13 cellular contexts compared by ENCODE assay signal in genomic region chr1:228150021-228150457, GRCh38. TPM values are rescaled to one million over a fixed set of nuclear protein-coding genes. Genes with fewer than 3 reads are reported as not detected.
DNase-seq lines count a peak whose midpoint lies in the region; ATAC-seq, FAIRE-seq and TF ChIP-seq lines count a peak whose summit lies in the region.
"Had no signal": no experiment of that assay in that cellular context is flagged by ENCODE, and none has a peak within 500 bp of the region (broad histone marks: within the 10 kb centered on the region; RNA-seq: fewer than 3 reads in every experiment).

No MANE protein-coding gene starts in this region.

- no peaks in the 10 kb centered on the region; the same call in 2 of the 3 replicates for H3K36me3 Mint-ChIP-seq in GM23338 (ENCODE audit: low read depth)
- peaks cover 3% of the 10 kb centered on the region for H3K36me3 Mint-ChIP-seq in activated naive CD4-positive, alpha-beta T cell treated with anti-CD3 and anti-CD28 coated beads, Interleukin-2, amount 10 ng/mL, durations not matched to agents 7 days and 5 days

- no peak overlapping the region for H3K4me3 ChIP-seq in GM23338
- no peak overlapping the region for H3K4me3 ChIP-seq in K562
- H3K4me3 ChIP-seq in skeletal muscle satellite cell (ENCODE audit: low read length) = no peak overlapping the region

- TF ChIP-seq EP300 in K562 (IDR thresholded peaks at IDR 0.05; ENCODE audit: low read length) = no peak

- H3K9ac ChIP-seq in K562 (ENCODE audit: insufficient read depth in 1 of 2, low read depth in 2 of 2, low read length in 2 of 2) (peak overlapping the region; percentile 31 to 91; a peak in 3 of 4 replicates), skeletal muscle satellite cell (ENCODE audit: low read depth, low read length) (peak overlapping the region; percentile 31)

- H3K4me1 Mint-ChIP-seq in GM23338 = peaks cover 3% of the 10 kb centered on the region; the same call in 2 of the 3 replicates
- peaks cover 6% of the 10 kb centered on the region for H3K4me1 Mint-ChIP-seq in activated naive CD4-positive, alpha-beta T cell treated with anti-CD3 and anti-CD28 coated beads, Interleukin-2, amount 10 ng/mL, durations not matched to agents 7 days and 5 days

- H3K27me3 Mint-ChIP-seq in GM23338 (ENCODE audit: insufficient read depth, low read depth, poor library complexity) = peaks cover 13% of the 10 kb centered on the region
- H3K27me3 Mint-ChIP-seq in activated naive CD4-positive, alpha-beta T cell treated with anti-CD3 and anti-CD28 coated beads, Interleukin-2, amount 10 ng/mL, durations not matched to agents 7 days and 5 days = no peaks in the 10 kb centered on the region
- H3K27me3 Mint-ChIP-seq: CD8-positive, alpha-beta memory T cell had no signal

- in situ Hi-C loops in K562 (cut with MboI) = no loop called here

- TF ChIP-seq POLR2A in K562 (conservative IDR thresholded peaks at IDR 0.05) = no peak

- H3K79me2 ChIP-seq in GM23338 (replicated peaks; ENCODE audit: insufficient read depth) = no peaks in the 10 kb centered on the region
- H3K79me2 ChIP-seq in K562 (ENCODE audit: control insufficient read depth, insufficient read depth, low read length) = peaks cover 47% of the 10 kb centered on the region

- intact Hi-C loops in K562 (cut with micrococcal nuclease) = no loop called here

- no peak for FAIRE-seq in K562 (lab: Jason Lieb, UNC)

- H3K9me3 Mint-ChIP-seq in GM23338 = no peaks in the 10 kb centered on the region
- H3K9me3 Mint-ChIP-seq in activated naive CD4-positive, alpha-beta T cell treated with anti-CD3 and anti-CD28 coated beads, Interleukin-2, amount 10 ng/mL, durations not matched to agents 7 days and 5 days = no peaks in the 10 kb centered on the region
- H3K9me3 Mint-ChIP-seq: CD8-positive, alpha-beta memory T cell; T-helper 1 cell treated with Interleukin-12 subunit alpha and Interleukin-12 subunit beta and Interleukin-4 antibody, amounts not matched to agents 30 μg/mL and 1 μg/mL, for 36 hours had no signal

- POLR2A ChIA-PET in K562 (lab: Yijun Ruan, JAX) = interaction anchor here (0.6 to 4.2 kb wide), 3 partner anchors 9 to 49 kb away, joined by 3 to 46 read pairs (median 11); partner anchors contain the start of genes GUK1 and IBA57

- peak; percentile 12; the same call in 1 of the 3 replicates for ATAC-seq in GM23338
- peak; percentile 2 for ATAC-seq in K562

- TF ChIP-seq RAD21 in K562 (CRISPR knock-in tag; conservative IDR thresholded peaks at IDR 0.05 in 1 of 2, IDR thresholded peaks at IDR 0.05 in 1 of 2) = no peak

- H4K20me1 ChIP-seq in GM23338 (replicated peaks; ENCODE audit: insufficient read depth) (no peaks in the 10 kb centered on the region), K562 (replicated peaks; ENCODE audit: control insufficient read depth, insufficient read depth, low read length) (peaks cover 25% of the 10 kb centered on the region)

- H3K4me1 ChIP-seq in GM23338 (ENCODE audit: insufficient read depth) (no peaks in the 10 kb centered on the region), K562 (replicated peaks in 1 of 2; ENCODE audit: control insufficient read depth in 2 of 2, insufficient read depth in 2 of 2, low read length in 2 of 2) (peaks cover 33 to 82% of the 10 kb centered on the region in 2 experiments), skeletal muscle satellite cell (ENCODE audit: control insufficient read depth, insufficient read depth, low read length) (peaks cover 33% of the 10 kb centered on the region)

- H3K4me2 ChIP-seq in GM23338 (no peak overlapping the region; the same call in 1 of the 2 replicates), K562 (ENCODE audit: insufficient read depth, low read length) (no peak overlapping the region; the same call in 1 of the 2 replicates), skeletal muscle satellite cell (ENCODE audit: low read length) (peak overlapping the region; percentile 0)

- peaks cover 11% of the 10 kb centered on the region for H3K9me1 ChIP-seq in K562 (ENCODE audit: control insufficient read depth, insufficient read depth, low read length)

- H3K27ac ChIP-seq in GM23338 (ENCODE audit: low read depth) (no peak overlapping the region), K562 (ENCODE audit: extremely low read depth, low read depth, low read length) (peak overlapping the region; percentile 62), layer of hippocampus (ENCODE audit: low read depth, low read length) (peak overlapping the region; percentile 93)

- H3K9me3 ChIP-seq in K562 (replicated peaks; ENCODE audit: control insufficient read depth, insufficient read depth, low read depth, low read length) (no peaks in the 10 kb centered on the region), skeletal muscle satellite cell (replicated peaks; ENCODE audit: low read length) (no peaks in the 10 kb centered on the region)

- CTCF ChIA-PET in K562 (lab: Yijun Ruan, JAX; ENCODE audit: low intra/inter-chr PET ratio) = no interaction called here
- CTCF ChIA-PET in activated naive CD4-positive, alpha-beta T cell treated with anti-CD3 and anti-CD28 coated beads, Interleukin-2, amount 10 ng/mL, durations not matched to agents 7 days and 5 days (lab: Charles Lee) = no interaction called here

- TF ChIP-seq CTCF in GM23338 (conservative IDR thresholded peaks at IDR 0.05; ENCODE audit: low read depth in 2 of 2) = no peak
- TF ChIP-seq CTCF in K562 (IDR thresholded peaks at IDR 0.05 in 2 of 3, conservative IDR thresholded peaks at IDR 0.05 in 1 of 3; ENCODE audit: insufficient read depth in 2 of 3, low read depth in 1 of 3, low read length in 3 of 3) = no peak

- H3K9me2 ChIP-seq in GM23338 (ENCODE audit: insufficient read depth) = no peaks in the 10 kb centered on the region

- no peak overlapping the region for H2AFZ ChIP-seq in GM23338
- no peak overlapping the region for H2AFZ ChIP-seq in K562 (ENCODE audit: low read depth, low read length)

- no TSS peak for BruUV-seq in K562 (replicated peaks; lab: Mats Ljungman, UMichigan)

- no peak overlapping the region for H3K4me3 Mint-ChIP-seq in GM23338
- H3K4me3 Mint-ChIP-seq in activated naive CD4-positive, alpha-beta T cell treated with anti-CD3 and anti-CD28 coated beads, Interleukin-2, amount 10 ng/mL, durations not matched to agents 7 days and 5 days = no peak overlapping the region
- H3K4me3 Mint-ChIP-seq: CD8-positive, alpha-beta memory T cell; T-helper 1 cell treated with Interleukin-12 subunit alpha and Interleukin-12 subunit beta and Interleukin-4 antibody, amounts not matched to agents 30 μg/mL and 1 μg/mL, for 36 hours had no signal

- WGBS in K562 (ENCODE audit: insufficient coverage, low coverage, missing lambda C conversion rate) = 80% methylated on average over 9 of the region's 9 CpGs

- H3F3A ChIP-seq in GM23338 (replicated peaks; ENCODE audit: low read depth) = no peaks in the 10 kb centered on the region

- no peaks in the 10 kb centered on the region for H3K27me3 ChIP-seq in GM23338 (ENCODE audit: insufficient read depth)
- H3K27me3 ChIP-seq in K562 (ENCODE audit: control insufficient read depth in 2 of 2, insufficient read depth in 2 of 2, low read length in 2 of 2) = no peaks in the 10 kb centered on the region
- no peaks in the 10 kb centered on the region for H3K27me3 ChIP-seq in layer of hippocampus (ENCODE audit: control insufficient read depth, insufficient read depth, low read length)
- H3K27me3 ChIP-seq in skeletal muscle satellite cell (ENCODE audit: control insufficient read depth, insufficient read depth, low read length) = no peaks in the 10 kb centered on the region

- no peak for DNase-seq in GM23338 (ENCODE audit: low spot score)
- DNase-seq in K562 (ENCODE audit: extremely low read depth in 1 of 4, low spot score in 3 of 4) = peak in 2 of 4 experiments; percentile 35 to 37
- DNase-seq in RKO (ENCODE audit: low spot score) = no peak
- no peak for DNase-seq in occipital lobe (lab: John Stamatoyannopoulos, UW)
- no peak for DNase-seq in iPS-NIHi7 (ENCODE audit: extremely low spot score)
- DNase-seq in activated naive CD4-positive, alpha-beta T cell treated with anti-CD3 and anti-CD28 coated beads, Interleukin-2, amount 10 ng/mL, durations not matched to agents 7 days and 5 days = no peak
- DNase-seq: effector CD8-positive, alpha-beta T cell; NCI-H2171; stimulated activated CD4-positive, alpha-beta T cell treated with anti-CD3 and anti-CD28 coated beads, Interleukin-4, amount 100 ng/mL, for 4 hours had no signal

- H3K27ac Mint-ChIP-seq in GM23338 = peak overlapping the region; percentile 56; the same call in 1 of the 2 replicates
- H3K27ac Mint-ChIP-seq in activated naive CD4-positive, alpha-beta T cell treated with anti-CD3 and anti-CD28 coated beads, Interleukin-2, amount 10 ng/mL, durations not matched to agents 7 days and 5 days = no peak overlapping the region
- H3K27ac Mint-ChIP-seq: T-helper 1 cell treated with Interleukin-12 subunit alpha and Interleukin-12 subunit beta and Interleukin-4 antibody, amounts not matched to agents 30 μg/mL and 1 μg/mL, for 36 hours had no signal

- H3K36me3 ChIP-seq in GM23338 (ENCODE audit: insufficient read depth) = no peaks in the 10 kb centered on the region
- H3K36me3 ChIP-seq in K562 (ENCODE audit: control insufficient read depth, insufficient read depth, low read length) = peaks cover 39% of the 10 kb centered on the region; the same call in 2 of the 3 replicates
- peaks cover 44% of the 10 kb centered on the region for H3K36me3 ChIP-seq in skeletal muscle satellite cell (ENCODE audit: insufficient read depth, low read length)

RNA-seq across cellular contexts. Expression of gene GJC2, which starts 0.3 kb away (rescaled TPM):
- 0.58 and 1.2 TPM in 2 replicates for total RNA-seq in GM23338 (2014; rRNA removed; shearing (Covaris generic))
- polyA plus RNA-seq in GM23338 (2016; fragmentation: Nextera tagmentation; extraction: Ambion mirVana) = 0.15 and 0.23 TPM in 2 replicates
- total RNA-seq in K562 (2011; cell fraction: chromatin; rRNA removed; ENCODE audit: low replicate concordance) = 0.53 and 1.4 TPM in 2 replicates
- 1.2 and 2.2 TPM in 2 replicates for total RNA-seq in K562 (2011; cell fraction: nucleolus; rRNA removed)
- total RNA-seq in K562 (2011; cell fraction: nucleoplasm; rRNA removed) = 0.59 and 0.69 TPM in 2 replicates
- total RNA-seq in K562 (2014; rRNA removed) = 0.32 and 0.86 TPM in 2 replicates
- 0.11 and 0.16 TPM in 2 replicates for total RNA-seq in K562 (2014; rRNA removed; fragmentation: Illumina TruSeq; extraction: Trizol)
- total RNA-seq in K562 (2015; rRNA removed; fragmentation: Illumina TruSeq; extraction: Trizol) = 0.11 and 0.22 TPM in 2 replicates
- 0.62 and 0.69 TPM in 2 replicates for total RNA-seq in K562 (2021)
- polyA plus RNA-seq in K562 (2011; rRNA removed) = 0.08 and 0.20 TPM in 2 replicates
- polyA plus RNA-seq in K562 (2011; cell fraction: cytosol; rRNA removed) = 0.10 and 0.61 TPM in 2 replicates
- polyA plus RNA-seq in K562 (2011; cell fraction: nucleus; rRNA removed) = 0.29 and 1.1 TPM in 2 replicates
- 0.39 and 0.47 TPM in 2 replicates for polyA plus RNA-seq in K562 (2012)
- 0.06 and 0.12 TPM in 2 replicates for polyA plus RNA-seq in K562 (2014; fragmentation: Illumina TruSeq; extraction: Trizol)
- not detected for polyA plus RNA-seq in K562 (2014; fragmentation: Nextera tagmentation; extraction: Ambion mirVana)
- polyA plus RNA-seq in K562 (2014; rRNA removed) = 0.03 and 0.36 TPM in 2 replicates
- polyA minus RNA-seq in K562 (2011; rRNA and poly(A)+ RNA removed) = 0.09 and 0.18 TPM in 2 replicates
- polyA minus RNA-seq in K562 (2011; cell fraction: cytosol; rRNA and poly(A)+ RNA removed) = 0.57 TPM in 1 of 2 replicates, not detected in the other
- 0.40 and 0.44 TPM in 2 replicates for polyA minus RNA-seq in K562 (2011; cell fraction: nucleus; rRNA and poly(A)+ RNA removed)
- total RNA-seq in skeletal muscle satellite cell (2012; rRNA removed) = 1.3 and 1.5 TPM in 2 replicates
- total RNA-seq in occipital lobe = 1.1 TPM
- polyA plus RNA-seq: CD8-positive, alpha-beta memory T cell had no signal

RNA-seq across cellular contexts. Expression of gene GUK1, which starts 10.0 kb away (rescaled TPM):
- 84.0 and 87.5 TPM in 2 replicates for total RNA-seq in GM23338 (2014; rRNA removed; shearing (Covaris generic))
- polyA plus RNA-seq in GM23338 (2016; fragmentation: Nextera tagmentation; extraction: Ambion mirVana) (104 and 121 TPM in 2 replicates), K562 (2011; rRNA removed) (192 and 244 TPM in 2 replicates), K562 (2014; fragmentation: Illumina TruSeq; extraction: Trizol) (44.3 and 143 TPM in 2 replicates), K562 (2014; fragmentation: Nextera tagmentation; extraction: Ambion mirVana) (10 to 100 TPM in 1 of 2 experiments, 1 to 10 TPM in 1; 7.0 to 18.1 TPM), K562 (2014; rRNA removed) (285 and 338 TPM in 2 replicates)
- 206 and 587 TPM in 2 replicates for total RNA-seq in K562 (2011; cell fraction: chromatin; rRNA removed; ENCODE audit: low replicate concordance)
- total RNA-seq in K562 (2011; cell fraction: nucleolus; rRNA removed) = 479 and 565 TPM in 2 replicates
- 351 and 369 TPM in 2 replicates for total RNA-seq in K562 (2011; cell fraction: nucleoplasm; rRNA removed)
- total RNA-seq in K562 (2014; rRNA removed) (331 and 360 TPM in 2 replicates), K562 (2014; rRNA removed; fragmentation: Illumina TruSeq; extraction: Trizol) (31.6 and 42.7 TPM in 2 replicates), K562 (2015; rRNA removed; fragmentation: Illumina TruSeq; extraction: Trizol) (129 and 132 TPM in 2 replicates), K562 (2021) (228 and 233 TPM in 2 replicates), occipital lobe (91.6 TPM)
- polyA plus RNA-seq in K562 (2011; cell fraction: cytosol; rRNA removed) = 357 and 647 TPM in 2 replicates
- 690 and 902 TPM in 2 replicates for polyA plus RNA-seq in K562 (2011; cell fraction: nucleus; rRNA removed)
- polyA plus RNA-seq in K562 (2012) = 198 and 243 TPM in 2 replicates
- polyA minus RNA-seq in K562 (2011; rRNA and poly(A)+ RNA removed) = 38.4 and 72.5 TPM in 2 replicates
- polyA minus RNA-seq in K562 (2011; cell fraction: cytosol; rRNA and poly(A)+ RNA removed) = 79.7 and 95.8 TPM in 2 replicates
- polyA minus RNA-seq in K562 (2011; cell fraction: nucleus; rRNA and poly(A)+ RNA removed) = 159 and 171 TPM in 2 replicates
- 470 and 540 TPM in 2 replicates for total RNA-seq in skeletal muscle satellite cell (2012; rRNA removed)

RNA-seq across cellular contexts. Expression of gene IBA57, which starts 15.6 kb away (rescaled TPM):
- total RNA-seq in GM23338 (2014; rRNA removed; shearing (Covaris generic)) = 7.3 and 10.3 TPM in 2 replicates
- 1.1 TPM in 2 replicates for polyA plus RNA-seq in GM23338 (2016; fragmentation: Nextera tagmentation; extraction: Ambion mirVana)
- 6.2 and 10.7 TPM in 2 replicates for total RNA-seq in K562 (2011; cell fraction: chromatin; rRNA removed; ENCODE audit: low replicate concordance)
- total RNA-seq in K562 (2011; cell fraction: nucleolus; rRNA removed) = 8.3 and 8.9 TPM in 2 replicates
- 6.8 and 8.3 TPM in 2 replicates for total RNA-seq in K562 (2011; cell fraction: nucleoplasm; rRNA removed)
- total RNA-seq in K562 (2014; rRNA removed) = 9.0 and 16.8 TPM in 2 replicates
- 1.8 and 1.9 TPM in 2 replicates for total RNA-seq in K562 (2014; rRNA removed; fragmentation: Illumina TruSeq; extraction: Trizol)
- 2.9 and 4.1 TPM in 2 replicates for total RNA-seq in K562 (2015; rRNA removed; fragmentation: Illumina TruSeq; extraction: Trizol)
- 14.1 and 15.5 TPM in 2 replicates for total RNA-seq in K562 (2021)
- polyA plus RNA-seq in K562 (2011; rRNA removed) = 2.7 and 5.6 TPM in 2 replicates
- polyA plus RNA-seq in K562 (2011; cell fraction: cytosol; rRNA removed) = 4.2 and 11.4 TPM in 2 replicates
- polyA plus RNA-seq in K562 (2011; cell fraction: nucleus; rRNA removed) = 4.0 and 5.9 TPM in 2 replicates
- 4.8 and 6.7 TPM in 2 replicates for polyA plus RNA-seq in K562 (2012)
- 1.9 and 5.9 TPM in 2 replicates for polyA plus RNA-seq in K562 (2014; fragmentation: Illumina TruSeq; extraction: Trizol)
- 1 to 10 TPM in 1 of 2 experiments, under 1 TPM in 1; 0.77 to 1.0 TPM for polyA plus RNA-seq in K562 (2014; fragmentation: Nextera tagmentation; extraction: Ambion mirVana)
- polyA plus RNA-seq in K562 (2014; rRNA removed) = 6.9 and 9.0 TPM in 2 replicates
- 1.9 and 2.1 TPM in 2 replicates for polyA minus RNA-seq in K562 (2011; rRNA and poly(A)+ RNA removed)
- polyA minus RNA-seq in K562 (2011; cell fraction: cytosol; rRNA and poly(A)+ RNA removed) = 7.1 and 8.0 TPM in 2 replicates
- 3.4 and 3.7 TPM in 2 replicates for polyA minus RNA-seq in K562 (2011; cell fraction: nucleus; rRNA and poly(A)+ RNA removed)
- 5.8 and 6.6 TPM in 2 replicates for total RNA-seq in skeletal muscle satellite cell (2012; rRNA removed)
- total RNA-seq in occipital lobe = 4.2 TPM

RNA-seq across cellular contexts. Expression of gene MRPL55, which starts 40.9 kb away (rescaled TPM):
- 81.2 and 92.4 TPM in 2 replicates for total RNA-seq in GM23338 (2014; rRNA removed; shearing (Covaris generic))
- polyA plus RNA-seq in GM23338 (2016; fragmentation: Nextera tagmentation; extraction: Ambion mirVana) (172 and 182 TPM in 2 replicates), K562 (2011; rRNA removed) (65.9 and 115 TPM in 2 replicates), K562 (2014; fragmentation: Illumina TruSeq; extraction: Trizol) (81.0 and 93.0 TPM in 2 replicates), K562 (2014; fragmentation: Nextera tagmentation; extraction: Ambion mirVana) (10 to 100 TPM; 34.9 to 77.0 TPM), K562 (2014; rRNA removed) (154 and 166 TPM in 2 replicates)
- 49.1 and 124 TPM in 2 replicates for total RNA-seq in K562 (2011; cell fraction: chromatin; rRNA removed; ENCODE audit: low replicate concordance)
- total RNA-seq in K562 (2011; cell fraction: nucleolus; rRNA removed) = 125 and 127 TPM in 2 replicates
- 91.0 and 99.2 TPM in 2 replicates for total RNA-seq in K562 (2011; cell fraction: nucleoplasm; rRNA removed)
- total RNA-seq in K562 (2014; rRNA removed) (228 and 230 TPM in 2 replicates), K562 (2014; rRNA removed; fragmentation: Illumina TruSeq; extraction: Trizol) (26.7 and 47.2 TPM in 2 replicates), K562 (2015; rRNA removed; fragmentation: Illumina TruSeq; extraction: Trizol) (83.8 and 90.1 TPM in 2 replicates), K562 (2021) (112 and 120 TPM in 2 replicates), occipital lobe (24.8 TPM)
- polyA plus RNA-seq in K562 (2011; cell fraction: cytosol; rRNA removed) = 142 and 334 TPM in 2 replicates
- 277 and 406 TPM in 2 replicates for polyA plus RNA-seq in K562 (2011; cell fraction: nucleus; rRNA removed)
- 90.3 and 111 TPM in 2 replicates for polyA plus RNA-seq in K562 (2012)
- 25.6 and 46.0 TPM in 2 replicates for polyA minus RNA-seq in K562 (2011; rRNA and poly(A)+ RNA removed)
- polyA minus RNA-seq in K562 (2011; cell fraction: cytosol; rRNA and poly(A)+ RNA removed) = 61.9 and 66.6 TPM in 2 replicates
- polyA minus RNA-seq in K562 (2011; cell fraction: nucleus; rRNA and poly(A)+ RNA removed) = 48.2 and 76.1 TPM in 2 replicates
- 79.1 and 85.8 TPM in 2 replicates for total RNA-seq in skeletal muscle satellite cell (2012; rRNA removed)

RNA-seq across cellular contexts. Expression of gene C1orf35, which starts 46.9 kb away (rescaled TPM):
- 11.3 and 14.0 TPM in 2 replicates for total RNA-seq in GM23338 (2014; rRNA removed; shearing (Covaris generic))
- polyA plus RNA-seq in GM23338 (2016; fragmentation: Nextera tagmentation; extraction: Ambion mirVana) (67.6 and 75.9 TPM in 2 replicates), K562 (2011; rRNA removed) (10.8 and 15.6 TPM in 2 replicates), K562 (2014; fragmentation: Illumina TruSeq; extraction: Trizol) (12.5 and 20.9 TPM in 2 replicates), K562 (2014; fragmentation: Nextera tagmentation; extraction: Ambion mirVana) (1 to 10 TPM; 3.2 to 3.8 TPM), K562 (2014; rRNA removed) (34.3 and 48.7 TPM in 2 replicates)
- total RNA-seq in K562 (2011; cell fraction: chromatin; rRNA removed; ENCODE audit: low replicate concordance) = 16.4 and 31.0 TPM in 2 replicates
- total RNA-seq in K562 (2011; cell fraction: nucleolus; rRNA removed) = 27.0 and 28.6 TPM in 2 replicates
- total RNA-seq in K562 (2011; cell fraction: nucleoplasm; rRNA removed) = 20.4 and 20.5 TPM in 2 replicates
- total RNA-seq in K562 (2014; rRNA removed) (42.2 and 50.8 TPM in 2 replicates), K562 (2014; rRNA removed; fragmentation: Illumina TruSeq; extraction: Trizol) (4.9 and 8.3 TPM in 2 replicates), K562 (2015; rRNA removed; fragmentation: Illumina TruSeq; extraction: Trizol) (18.9 and 23.2 TPM in 2 replicates), K562 (2021) (38.2 and 41.8 TPM in 2 replicates), occipital lobe (4.1 TPM)
- polyA plus RNA-seq in K562 (2011; cell fraction: cytosol; rRNA removed) = 12.7 and 22.3 TPM in 2 replicates
- 44.7 and 65.7 TPM in 2 replicates for polyA plus RNA-seq in K562 (2011; cell fraction: nucleus; rRNA removed)
- 28.9 and 30.6 TPM in 2 replicates for polyA plus RNA-seq in K562 (2012)
- polyA minus RNA-seq in K562 (2011; rRNA and poly(A)+ RNA removed) = 1.9 and 2.0 TPM in 2 replicates
- 2.3 and 5.9 TPM in 2 replicates for polyA minus RNA-seq in K562 (2011; cell fraction: cytosol; rRNA and poly(A)+ RNA removed)
- polyA minus RNA-seq in K562 (2011; cell fraction: nucleus; rRNA and poly(A)+ RNA removed) = 6.9 and 8.2 TPM in 2 replicates
- total RNA-seq in skeletal muscle satellite cell (2012; rRNA removed) = 7.0 and 7.9 TPM in 2 replicates
